Comparison of ENCODE assay signal across 16 cellular contexts in genomic region chr6:110140650-110141049, GRCh38. TPM values are rescaled to one million over a fixed set of nuclear protein-coding genes. Genes with fewer than 3 reads are reported as not detected.
A peak's percentile ranks its signal among the peaks of the same experiment; 100 is the strongest.
DNase-seq lines count a peak whose midpoint lies in the region; ATAC-seq and TF ChIP-seq lines count a peak whose summit lies in the region.
"Had no signal": no experiment of that assay in that cellular context is flagged by ENCODE, and none has a peak within 500 bp of the region (broad histone marks: within the 10 kb centered on the region; RNA-seq: fewer than 3 reads in every experiment).

No MANE protein-coding gene starts in this region.

- H3K18ac ChIP-seq in mesendoderm (ENCODE audit: low read length), result no peak overlapping the region

- no peak overlapping the region for H3K56ac ChIP-seq in mesendoderm (ENCODE audit: low read length)

- H3K4ac ChIP-seq in mesendoderm (ENCODE audit: low read depth, low read length), result no peak overlapping the region

- no peak overlapping the region for H3K27ac Mint-ChIP-seq in GM23338
- H3K27ac Mint-ChIP-seq: activated T-cell treated with anti-CD3 and anti-CD28 coated beads, Interleukin-2, amount 50 U/mL, for 72 hours had no signal

- H3K27me3 Mint-ChIP-seq in GM23338 (ENCODE audit: insufficient read depth, low read depth, poor library complexity), result peaks cover 1% of the 10 kb centered on the region

- H2AK5ac ChIP-seq in mesendoderm (ENCODE audit: low read length), result no peak overlapping the region

- POLR2A ChIA-PET in PC-3 (lab: Charles Lee; ENCODE audit: unreplicated experiment), result interaction anchor here (0.6 kb wide), 1 partner anchor 360 kb away, joined by 5 read pairs; no protein-coding TSS in a partner anchor

- H3F3A ChIP-seq in PC-3 (ENCODE audit: low read length, unreplicated experiment), result no peaks in the 10 kb centered on the region
- no peaks in the 10 kb centered on the region for H3F3A ChIP-seq in GM23338 (replicated peaks; ENCODE audit: low read depth)

- no CpG with 5 or more reads among the region's 2 CpGs for WGBS in mesendoderm (ENCODE audit: extremely low coverage, insufficient coverage, low lambda C conversion rate)

- TF ChIP-seq CTCF in PC-3 (conservative IDR thresholded peaks at IDR 0.05; ENCODE audit: low read depth, low read length), result no peak
- TF ChIP-seq CTCF in GM23338 (conservative IDR thresholded peaks at IDR 0.05; ENCODE audit: low read depth in 2 of 2), result no peak

- H3K4me3 ChIP-seq in PC-3 (ENCODE audit: low read length) (no peak overlapping the region), mesendoderm (ENCODE audit: low read length) (no peak overlapping the region), GM23338 (no peak overlapping the region)
- H3K4me3 ChIP-seq: ascending aorta, spleen, thyroid gland had no signal

- CTCF ChIA-PET in PC-3 (lab: Charles Lee), result no interaction called here

- H3K4me1 ChIP-seq in PC-3 (ENCODE audit: insufficient read depth, low read length) (no peaks in the 10 kb centered on the region), mesendoderm (ENCODE audit: control insufficient read depth, low read depth, low read length) (no peaks in the 10 kb centered on the region), GM23338 (ENCODE audit: insufficient read depth) (no peaks in the 10 kb centered on the region)
- H3K4me1 ChIP-seq: ascending aorta, spleen, thyroid gland had no signal

- no peaks in the 10 kb centered on the region for H3K4me1 Mint-ChIP-seq in GM23338

- BruUV-seq in PC-3 (replicated peaks; lab: Mats Ljungman, UMichigan), result no TSS peak

- intact Hi-C loops in PC-3 (cut with micrococcal nuclease), result no loop called here

- H3K9ac ChIP-seq in PC-3 (ENCODE audit: low read length) (no peak overlapping the region), mesendoderm (ENCODE audit: low read length) (no peak overlapping the region)

- H3K79me1 ChIP-seq in mesendoderm (ENCODE audit: low read length), result peaks cover 2% of the 10 kb centered on the region

- peaks cover 49% of the 10 kb centered on the region for H3K9me3 Mint-ChIP-seq in GM23338
- H3K9me3 Mint-ChIP-seq: activated T-cell treated with anti-CD3 and anti-CD28 coated beads, Interleukin-2, amount 50 U/mL, for 72 hours had no signal

- H3K36me3 ChIP-seq in PC-3 (ENCODE audit: low read depth, low read length) (no peaks in the 10 kb centered on the region), mesendoderm (ENCODE audit: control insufficient read depth, insufficient read depth, low read length) (no peaks in the 10 kb centered on the region), GM23338 (ENCODE audit: insufficient read depth) (peaks cover 20% of the 10 kb centered on the region)
- H3K36me3 ChIP-seq: ascending aorta, spleen, thyroid gland had no signal

- no peak overlapping the region for H3K27ac ChIP-seq in PC-3 (ENCODE audit: low read length)
- H3K27ac ChIP-seq in mesendoderm (ENCODE audit: low read depth, low read length), result no peak overlapping the region
- no peak overlapping the region for H3K27ac ChIP-seq in GM23338 (ENCODE audit: low read depth)
- H3K27ac ChIP-seq: ascending aorta, spleen, thyroid gland had no signal

- H3K4me3 Mint-ChIP-seq in GM23338, result no peak overlapping the region
- H3K4me3 Mint-ChIP-seq: activated T-cell treated with anti-CD3 and anti-CD28 coated beads, Interleukin-2, amount 50 U/mL, for 72 hours had no signal

- H3K23ac ChIP-seq in mesendoderm (ENCODE audit: low read length), result no peak overlapping the region

- H2BK15ac ChIP-seq in mesendoderm (replicated peaks; ENCODE audit: low read depth), result no peak overlapping the region

- H3K9me2 ChIP-seq in PC-3 (replicated peaks; ENCODE audit: low read length) (no peaks in the 10 kb centered on the region), GM23338 (ENCODE audit: insufficient read depth) (no peaks in the 10 kb centered on the region)

- no peak overlapping the region for H2BK120ac ChIP-seq in mesendoderm (ENCODE audit: low read depth, low read length)

- no peak overlapping the region for H2AFZ ChIP-seq in PC-3 (ENCODE audit: low read length)
- H2AFZ ChIP-seq in GM23338, result no peak overlapping the region

- DNase-seq in EL (peak; percentile 75), PC-3 (peak; percentile 18), dermis blood vessel endothelial cell (peak; percentile 17), mesendoderm (peak; percentile 77), NCI-H2081 (lab: John Stamatoyannopoulos, UW) (no peak), cortex of kidney (lab: John Stamatoyannopoulos, UW) (no peak), GM23338 (ENCODE audit: low spot score) (no peak)
- no peak for DNase-seq in activated CD4-positive, alpha-beta T cell treated with anti-CD3 and anti-CD28 coated beads for 48 hours
- DNase-seq: activated CD4-positive, alpha-beta T cell treated with anti-CD3 and anti-CD28 coated beads for 4 hours; activated T-cell treated with anti-CD3 and anti-CD28 coated beads, Interleukin-2, amount 50 U/mL, for 72 hours; Calu3; NCI-H2171; occipital lobe; spleen; thyroid gland had no signal

- H2BK5ac ChIP-seq in mesendoderm (ENCODE audit: low read length), result no peak overlapping the region

- H3K27me3 ChIP-seq in PC-3 (ENCODE audit: low read length), result no peaks in the 10 kb centered on the region
- H3K27me3 ChIP-seq in mesendoderm (ENCODE audit: insufficient read depth, low read length, poor library complexity), result no peaks in the 10 kb centered on the region
- H3K27me3 ChIP-seq in GM23338 (ENCODE audit: insufficient read depth), result no peaks in the 10 kb centered on the region
- H3K27me3 ChIP-seq: ascending aorta, spleen, thyroid gland had no signal

- ATAC-seq in PC-3 (peak; percentile 54; the same call in 1 of the 2 replicates), GM23338 (no peak)
- ATAC-seq: activated T-cell treated with anti-CD3 and anti-CD28 coated beads, Interleukin-2, amount 50 U/mL, for 72 hours had no signal

- no peaks in the 10 kb centered on the region for H3K9me3 ChIP-seq in PC-3 (ENCODE audit: low read length)
- H3K9me3 ChIP-seq: thyroid gland had no signal

- no peaks in the 10 kb centered on the region for H3K79me2 ChIP-seq in PC-3 (ENCODE audit: low read length)
- H3K79me2 ChIP-seq in mesendoderm (ENCODE audit: control insufficient read depth, insufficient read depth, low read length), result no peaks in the 10 kb centered on the region
- no peaks in the 10 kb centered on the region for H3K79me2 ChIP-seq in GM23338 (replicated peaks; ENCODE audit: insufficient read depth)

- H4K5ac ChIP-seq in mesendoderm (ENCODE audit: low read length), result no peak overlapping the region

- H4K8ac ChIP-seq in mesendoderm (ENCODE audit: low read depth, low read length), result no peak overlapping the region

- H4K20me1 ChIP-seq in PC-3 (ENCODE audit: low read length), result no peaks in the 10 kb centered on the region
- no peaks in the 10 kb centered on the region for H4K20me1 ChIP-seq in GM23338 (replicated peaks; ENCODE audit: insufficient read depth)

- H3K36me3 Mint-ChIP-seq in GM23338 (ENCODE audit: low read depth), result peaks cover 65% of the 10 kb centered on the region

- H3K4me2 ChIP-seq in PC-3 (ENCODE audit: low read length), result no peak overlapping the region
- H3K4me2 ChIP-seq in mesendoderm (ENCODE audit: low read length), result no peak overlapping the region
- no peak overlapping the region for H3K4me2 ChIP-seq in GM23338

TF ChIP-seq in GM23338, 12 proteins besides CTCF, POLR2A, EP300 and RAD21 (continues in another document):
- TF ChIP-seq ZNF114 (CRISPR knock-in tag; IDR thresholded peaks at IDR 0.05) (no peak), CREB1 (CRISPR knock-in tag; IDR thresholded peaks at IDR 0.05; ENCODE audit: low read depth) (no peak), EZH2phosphoT487 (IDR thresholded peaks at IDR 0.05; ENCODE audit: unreplicated experiment) (no peak), JUNB (IDR thresholded peaks at IDR 0.05; ENCODE audit: unreplicated experiment) (no peak)

RNA-seq across cellular contexts. Expression of gene WASF1, which starts 38.8 kb away (rescaled TPM):
- 3.0 and 15.8 TPM in 2 replicates for total RNA-seq in PC-3 (2014; rRNA removed)
- 11.4 and 22.0 TPM in 2 replicates for total RNA-seq in dermis blood vessel endothelial cell
- 31.5 TPM for polyA plus RNA-seq in mesendoderm (2013, experiment 1 of 2)
- polyA plus RNA-seq in mesendoderm (2013, experiment 2 of 2), result 33.4 TPM
- 25.3 and 30.5 TPM in 2 replicates for total RNA-seq in GM23338 (2014; rRNA removed; shearing (Covaris generic))
- polyA plus RNA-seq in GM23338 (2016; fragmentation: Nextera tagmentation; extraction: Ambion mirVana), result 27.4 and 28.1 TPM in 2 replicates

RNA-seq across cellular contexts. Expression of gene CDC40, which starts 39.6 kb away (rescaled TPM):
- 7.4 and 8.9 TPM in 2 replicates for total RNA-seq in PC-3 (2014; rRNA removed)
- total RNA-seq in dermis blood vessel endothelial cell, result 22.0 and 32.8 TPM in 2 replicates
- polyA plus RNA-seq in mesendoderm (2013, experiment 1 of 2), result 23.4 TPM
- 24.3 TPM for polyA plus RNA-seq in mesendoderm (2013, experiment 2 of 2)
- total RNA-seq in GM23338 (2014; rRNA removed; shearing (Covaris generic)), result 24.7 and 28.9 TPM in 2 replicates
- polyA plus RNA-seq in GM23338 (2016; fragmentation: Nextera tagmentation; extraction: Ambion mirVana), result 57.3 and 58.4 TPM in 2 replicates

Comparison
In these comparisons a context has a peak if more than half of its experiments do, and no peak if none do; other contexts are left out.
1. DNase-seq: peak in EL (single experiment), PC-3 (single experiment), dermis blood vessel endothelial cell (single experiment) and mesendoderm (single experiment); none in NCI-H2081 (0 of 2), activated CD4-positive, alpha-beta T cell treated with anti-CD3 and anti-CD28 coated beads for 48 hours (single experiment), cortex of kidney (single experiment) and GM23338 (single experiment).